ENCODE assay signal across 8 cellular contexts in the genomic region with DNA sequence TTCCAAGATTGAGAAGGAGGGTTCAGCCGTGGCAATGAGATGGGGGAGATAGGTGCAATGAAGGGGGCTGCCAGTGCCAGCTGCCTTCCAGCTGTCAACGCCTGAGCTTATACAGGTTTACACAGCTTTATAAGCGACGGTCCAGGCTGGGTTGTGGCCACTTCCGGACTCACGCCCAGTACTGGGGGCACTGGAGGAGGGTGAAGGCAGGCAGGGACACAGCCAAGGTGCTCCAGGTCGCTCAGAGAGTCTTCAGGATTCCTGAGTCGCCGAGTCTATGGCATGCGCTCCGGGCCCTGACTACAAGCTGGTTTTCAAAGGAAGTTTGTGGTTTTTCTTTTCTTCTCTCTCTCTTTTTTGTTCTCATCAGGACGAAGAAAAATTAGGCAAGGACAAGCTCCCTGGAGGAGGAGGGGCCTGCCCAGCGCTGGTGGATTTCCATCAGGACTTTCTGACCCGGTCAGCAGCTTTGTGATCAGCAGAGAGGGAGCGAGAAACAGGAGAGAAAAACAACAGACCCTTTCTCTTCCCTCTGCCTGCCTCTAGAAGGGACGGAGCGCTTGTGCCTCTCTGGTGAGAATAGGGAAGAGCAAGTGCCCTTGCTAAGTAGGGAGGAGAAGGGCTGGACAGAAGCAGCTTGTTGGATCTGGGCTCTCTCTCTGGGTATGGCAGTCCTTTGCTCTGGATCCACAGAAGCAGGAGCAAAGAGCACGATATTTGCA. TPM values are rescaled to one million over a fixed set of nuclear protein-coding genes. Genes with fewer than 3 reads are reported as not detected.
A peak's percentile ranks its signal among the peaks of the same experiment; 100 is the strongest.
DNase-seq lines count a peak whose midpoint lies in the region; ATAC-seq and TF ChIP-seq lines count a peak whose summit lies in the region.

A gene with protein sequence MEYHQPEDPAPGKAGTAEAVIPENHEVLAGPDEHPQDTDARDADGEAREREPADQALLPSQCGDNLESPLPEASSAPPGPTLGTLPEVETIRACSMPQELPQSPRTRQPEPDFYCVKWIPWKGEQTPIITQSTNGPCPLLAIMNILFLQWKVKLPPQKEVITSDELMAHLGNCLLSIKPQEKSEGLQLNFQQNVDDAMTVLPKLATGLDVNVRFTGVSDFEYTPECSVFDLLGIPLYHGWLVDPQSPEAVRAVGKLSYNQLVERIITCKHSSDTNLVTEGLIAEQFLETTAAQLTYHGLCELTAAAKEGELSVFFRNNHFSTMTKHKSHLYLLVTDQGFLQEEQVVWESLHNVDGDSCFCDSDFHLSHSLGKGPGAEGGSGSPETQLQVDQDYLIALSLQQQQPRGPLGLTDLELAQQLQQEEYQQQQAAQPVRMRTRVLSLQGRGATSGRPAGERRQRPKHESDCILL (minus strand): TSS at position 572 of the 722 bp plus-strand sequence. CDS start 4,285 bp downstream, outside the sequence.

- peak within 1 kb of the TSS; percentile 99 for H3K4me2 ChIP-seq in fibroblast of lung (ENCODE audit: extremely low read depth, insufficient read depth, low read length)

- intact Hi-C loops in tibial artery (cut with DNase I; ENCODE audit: low total_unique reads) = loop anchor here (10.0 kb wide), 1 partner anchor 452 kb away; no protein-coding TSS in a partner anchor

- H3K27ac ChIP-seq in fibroblast of lung (ENCODE audit: insufficient read depth, low read length) (peak within 1 kb of the TSS; percentile 94), mucosa of rectum (ENCODE audit: low read depth in 2 of 2, low read length in 2 of 2) (peak within 1 kb of the TSS; percentile 88 to 93), tibial artery (peak within 1 kb of the TSS; percentile 85 to 89)

- H3K9ac ChIP-seq in fibroblast of lung (ENCODE audit: insufficient read depth, low read length) (peak within 1 kb of the TSS; percentile 56), mucosa of rectum (ENCODE audit: low read depth in 1 of 2, low read length in 2 of 2) (peak within 1 kb of the TSS; percentile 87 to 94)

- H3K27me3 ChIP-seq in fibroblast of lung (ENCODE audit: control insufficient read depth, insufficient read depth, low read length) = no peaks in the 10 kb centered on the region
- H3K27me3 ChIP-seq in mucosa of rectum (ENCODE audit: control insufficient read depth in 2 of 2, insufficient read depth in 2 of 2, low read length in 2 of 2) = no peaks in the 10 kb centered on the region
- no peaks in the 10 kb centered on the region for H3K27me3 ChIP-seq in tibial artery

- peak within 1 kb of the TSS; percentile 84 for H2AFZ ChIP-seq in fibroblast of lung (ENCODE audit: low read length)

- peaks cover 3% of the 10 kb centered on the region for H3K79me2 ChIP-seq in fibroblast of lung (ENCODE audit: control insufficient read depth, insufficient read depth, low read length)

- H3K4me3 ChIP-seq in fibroblast of lung (replicated peaks in 1 of 4; ENCODE audit: control extremely low read depth in 1 of 4, insufficient read depth in 1 of 4, low read depth in 3 of 4, low read length in 4 of 4) = peak within 1 kb of the TSS; percentile 64 to 94 (median 72)
- peak within 1 kb of the TSS; percentile 84 to 90 for H3K4me3 ChIP-seq in mucosa of rectum (ENCODE audit: low read length in 2 of 2)
- H3K4me3 ChIP-seq in tibial artery = peak within 1 kb of the TSS; percentile 70 to 89

- TF ChIP-seq CTCF in fibroblast of lung (conservative IDR thresholded peaks at IDR 0.05 in 1 of 2, IDR thresholded peaks at IDR 0.05 in 1 of 2; ENCODE audit: low read depth in 1 of 2, low read length in 2 of 2) (peak; percentile 56 to 70), tibial artery (IDR thresholded peaks at IDR 0.05) (peak; percentile 57 to 58)

- H3K36me3 ChIP-seq in fibroblast of lung (ENCODE audit: control insufficient read depth, insufficient read depth, low read length) (no peaks in the 10 kb centered on the region), mucosa of rectum (ENCODE audit: control insufficient read depth in 2 of 2, insufficient read depth in 2 of 2, low read length in 2 of 2) (peaks cover 11 to 12% of the 10 kb centered on the region in 2 donors), tibial artery (peaks cover 0 to 11% (median 10%) of the 10 kb centered on the region in 3 donors)

- DNase-seq in GDM1 (lab: John Stamatoyannopoulos, UW) (peak; percentile 78), HPDE6-E6E7 (ENCODE audit: extremely low spot score) (peak; percentile 83), NCI-H82 (lab: John Stamatoyannopoulos, UW) (peak; percentile 93), fibroblast of lung (ENCODE audit: low read depth in 2 of 2) (peak; percentile 86 to 89), tibial artery (peak; percentile 82 to 87)
- peak; percentile 61 to 63 for DNase-seq in activated T-cell treated with anti-CD3 and anti-CD28 coated beads, Interleukin-2, amount 50 U/mL, for 48 hours

- no peak for ATAC-seq in GM19455 (IDR thresholded peaks at IDR 0.05; ENCODE audit: unreplicated experiment)

- peaks cover 14% of the 10 kb centered on the region for H3K4me1 ChIP-seq in fibroblast of lung (ENCODE audit: control insufficient read depth, extremely low read depth, insufficient read depth, low read length)
- H3K4me1 ChIP-seq in mucosa of rectum (ENCODE audit: control insufficient read depth in 2 of 2, insufficient read depth in 2 of 2, low read length in 2 of 2) = peaks cover 39 to 40% of the 10 kb centered on the region in 2 donors
- H3K4me1 ChIP-seq in tibial artery = peaks cover 0 to 64% (median 53%) of the 10 kb centered on the region in 4 donors

- no peaks in the 10 kb centered on the region for H3K9me3 ChIP-seq in fibroblast of lung (ENCODE audit: control insufficient read depth, insufficient read depth, low read depth, low read length)
- H3K9me3 ChIP-seq in mucosa of rectum (ENCODE audit: control insufficient read depth in 2 of 2, low read length in 2 of 2) = no peaks in the 10 kb centered on the region
- no peaks in the 10 kb centered on the region for H3K9me3 ChIP-seq in tibial artery

- no peaks in the 10 kb centered on the region for H4K20me1 ChIP-seq in fibroblast of lung (ENCODE audit: control insufficient read depth, extremely low read depth, insufficient read depth, low read length)

RNA-seq across cellular contexts. Expression of the gene that starts here (rescaled TPM):
- 9.2 and 17.3 TPM in 2 replicates for total RNA-seq in fibroblast of lung
- polyA plus RNA-seq in fibroblast of lung = 10.1 and 11.7 TPM in 2 replicates
- polyA plus RNA-seq in fibroblast of lung (2012) = 10.4 and 14.0 TPM in 2 replicates
- polyA minus RNA-seq in fibroblast of lung (ENCODE audit: low replicate concordance) = 38.7 and 54.7 TPM in 2 replicates
